In genomic region chr6:143528164-143528811, GRCh38 we compare ENCODE assay signal across 8 cellular contexts. TPM values are rescaled to one million over a fixed set of nuclear protein-coding genes. Genes with fewer than 3 reads are reported as not detected.
DNase-seq lines count a peak whose midpoint lies in the region; ATAC-seq, FAIRE-seq and TF ChIP-seq lines count a peak whose summit lies in the region.

No MANE protein-coding gene starts in this region.

- no peaks in the 10 kb centered on the region for H3K36me3 ChIP-seq in KMS-11 (ENCODE audit: insufficient read depth)

- FAIRE-seq in GM12891 (lab: Jason Lieb, UNC) = peak; percentile 66

- peaks cover 13% of the 10 kb centered on the region for H3K4me1 ChIP-seq in KMS-11 (ENCODE audit: low read depth, poor library complexity, severe bottlenecking)

- H3K9ac ChIP-seq in KMS-11 = no peak overlapping the region

- H3K4me1 Mint-ChIP-seq in chondrocyte (ENCODE audit: low read depth) = peaks cover 7% of the 10 kb centered on the region

- no peak overlapping the region for H3K4me3 ChIP-seq in KMS-11 (IDR thresholded peaks at IDR 0.05; ENCODE audit: insufficient read depth, low read depth, low read length)

- H3K27me3 ChIP-seq in KMS-11 (ENCODE audit: insufficient read depth, low read depth) = no peaks in the 10 kb centered on the region

- peak; percentile 74 for ATAC-seq in GM21529 (IDR thresholded peaks at IDR 0.05; ENCODE audit: unreplicated experiment)
- no peak for ATAC-seq in Right ventricle myocardium inferior
- no peak for ATAC-seq in sciatic nerve

- H3K36me3 Mint-ChIP-seq in chondrocyte (ENCODE audit: low read depth) = no peaks in the 10 kb centered on the region

- H3K79me2 ChIP-seq in KMS-11 (ENCODE audit: insufficient read depth, low read depth) = no peaks in the 10 kb centered on the region

- H2AFZ ChIP-seq in KMS-11 (ENCODE audit: low read depth) = no peak overlapping the region; the same call in 1 of the 2 replicates

- H3K27ac Mint-ChIP-seq in chondrocyte (ENCODE audit: unreplicated experiment) = peak overlapping the region; percentile 62

- H4K20me1 ChIP-seq in KMS-11 (ENCODE audit: insufficient read depth) = no peaks in the 10 kb centered on the region

- H3K27ac ChIP-seq in KMS-11 = no peak overlapping the region

- H3K4me2 ChIP-seq in KMS-11 = peak overlapping the region; percentile 25

- no peak overlapping the region for H3K4me3 Mint-ChIP-seq in chondrocyte (ENCODE audit: unreplicated experiment)

- DNase-seq in GM12891 (ENCODE audit: insufficient read length, low spot score) = no peak
- no peak for DNase-seq in chondrocyte (ENCODE audit: low spot score)
- DNase-seq in cerebellar cortex (ENCODE audit: low spot score) = no peak
- DNase-seq in Right ventricle myocardium inferior (ENCODE audit: missing footprints) = no peak
- DNase-seq in superior temporal gyrus (ENCODE audit: extremely low spot score) = no peak
- no peak for DNase-seq in sciatic nerve (ENCODE audit: low spot score)

- intact Hi-C loops in Right ventricle myocardium inferior (cut with DNase I) (no loop called here), sciatic nerve (cut with DNase I) (no loop called here)

- no peaks in the 10 kb centered on the region for H3K27me3 Mint-ChIP-seq in chondrocyte (ENCODE audit: low read depth)

- no peak for TF ChIP-seq POLR2A in GM12891 (IDR thresholded peaks at IDR 0.05; ENCODE audit: low read depth, low read length)

- no peak for TF ChIP-seq CTCF in KMS-11 (conservative IDR thresholded peaks at IDR 0.05; ENCODE audit: low read depth, low read length)
- no peak for TF ChIP-seq CTCF in chondrocyte (IDR thresholded peaks at IDR 0.05)

- no peaks in the 10 kb centered on the region for H3K9me3 Mint-ChIP-seq in chondrocyte (ENCODE audit: low read depth)

TF ChIP-seq in GM12891, 5 proteins besides CTCF, POLR2A, EP300 and RAD21:
- no peak for TF ChIP-seq POLR2AphosphoS5 (IDR thresholded peaks at IDR 0.05; ENCODE audit: low read depth, low read length)
- no peak for TF ChIP-seq POU2F2 (IDR thresholded peaks at IDR 0.05; ENCODE audit: low read depth, low read length)
- no peak for TF ChIP-seq TAF1 (IDR thresholded peaks at IDR 0.05; ENCODE audit: low read depth, low read length)
- no peak for TF ChIP-seq SPI1 (IDR thresholded peaks at IDR 0.05; ENCODE audit: low read depth, low read length)
- no peak for TF ChIP-seq PAX5 (IDR thresholded peaks at IDR 0.05; ENCODE audit: insufficient read depth, low read length, severe bottlenecking)

RNA-seq across cellular contexts. Expression of gene FUCA2, which starts 16.8 kb away (rescaled TPM):
- polyA plus RNA-seq in GM12891 (2012; ENCODE audit: low read depth, missing spikeins) = 20.6 TPM
- total RNA-seq in chondrocyte = 52.4 to 57.6 TPM (median 54.4 TPM) in 3 replicates
- total RNA-seq in Right ventricle myocardium inferior = 46.1 TPM
- 41.4 TPM for total RNA-seq in sciatic nerve
